Comparison of ENCODE assay signal across 18 cellular contexts in genomic region chr1:117565745-117566455, GRCh38. TPM values are rescaled to one million over a fixed set of nuclear protein-coding genes. Genes with fewer than 3 reads are reported as not detected.
A peak's percentile ranks its signal among the peaks of the same experiment; 100 is the strongest.
DNase-seq lines count a peak whose midpoint lies in the region; ATAC-seq and TF ChIP-seq lines count a peak whose summit lies in the region.
"Had no signal": no experiment of that assay in that cellular context is flagged by ENCODE, and none has a peak within 500 bp of the region (broad histone marks: within the 10 kb centered on the region; RNA-seq: fewer than 3 reads in every experiment).

No MANE protein-coding gene starts in this region.

- H3K27ac Mint-ChIP-seq in glutamatergic neuron (ENCODE audit: unreplicated experiment) = no peak overlapping the region
- H3K27ac Mint-ChIP-seq: activated naive CD4-positive, alpha-beta T cell treated with anti-CD3 and anti-CD28 coated beads, Interleukin-2, amount 10 ng/mL, durations not matched to agents 7 days and 5 days had no signal

- no peaks in the 10 kb centered on the region for H3K9me3 ChIP-seq in GM23248 (ENCODE audit: low read depth)
- H3K9me3 ChIP-seq: ascending aorta, mucosa of descending colon, sigmoid colon, SJSA1 had no signal

- 59 to 60% methylated on average over 8 of the region's 8 CpGs for WGBS in GM23248 (ENCODE audit: low coverage in 1 of 2, low lambda C conversion rate in 2 of 2, missing lambda C conversion rate in 2 of 2), 2 experiments

- no peak overlapping the region for H3K4me3 Mint-ChIP-seq in glutamatergic neuron (ENCODE audit: unreplicated experiment)
- H3K4me3 Mint-ChIP-seq: activated naive CD4-positive, alpha-beta T cell treated with anti-CD3 and anti-CD28 coated beads, Interleukin-2, amount 10 ng/mL, durations not matched to agents 7 days and 5 days had no signal

- no peak overlapping the region for H3K27ac ChIP-seq in GM23248
- H3K27ac ChIP-seq: ascending aorta, C4-2B, hepatocyte, sigmoid colon, SJSA1 had no signal

- H3K9ac ChIP-seq in GM23248 = no peak overlapping the region

- H3K9me2 ChIP-seq in GM23248 (ENCODE audit: insufficient read depth) = no peaks in the 10 kb centered on the region

- H3K27me3 Mint-ChIP-seq in glutamatergic neuron (ENCODE audit: unreplicated experiment) = peaks cover 3% of the 10 kb centered on the region

- DNase-seq in NCI-H1417 (lab: John Stamatoyannopoulos, UW) (peak; percentile 59 to 91 (median 75)), NCI-H1417 treated with DMSO at 0.1 percent for 48 hours (lab: John Stamatoyannopoulos, UW) (no peak), COLO668 (lab: John Stamatoyannopoulos, UW; ENCODE audit: unreplicated experiment) (peak; percentile 87), NCI-H2171 (lab: John Stamatoyannopoulos, UW) (peak; percentile 63), glutamatergic neuron (peak; percentile 27), SKM-1 treated with dmso at 0.1 percent for 144 hours (lab: John Stamatoyannopoulos, UW; ENCODE audit: unreplicated experiment) (no peak), GM23248 (no peak)
- DNase-seq: activated naive CD4-positive, alpha-beta T cell treated with anti-CD3 and anti-CD28 coated beads, Interleukin-2, amount 10 ng/mL, durations not matched to agents 7 days and 5 days; mucosa of descending colon; nucleus accumbens; sigmoid colon; stimulated activated CD4-positive, alpha-beta T cell treated with anti-CD3 and anti-CD28 coated beads, Interleukin-1b, Interleukin-23, amount 100 ng/mL, for 48 hours; T-helper 9 cell had no signal

- ATAC-seq in GM21447 (IDR thresholded peaks at IDR 0.05; ENCODE audit: unreplicated experiment) = no peak
- ATAC-seq: mucosa of descending colon had no signal

- H3K4me1 ChIP-seq in GM23248 (ENCODE audit: insufficient read depth) = no peaks in the 10 kb centered on the region
- H3K4me1 ChIP-seq: ascending aorta, sigmoid colon, SJSA1 had no signal

- peaks cover 9% of the 10 kb centered on the region; the same call in 1 of the 2 replicates for H3K27me3 ChIP-seq in GM23248 (replicated peaks; ENCODE audit: insufficient read depth)
- H3K27me3 ChIP-seq: ascending aorta, hepatocyte, sigmoid colon, SJSA1 had no signal

- in situ Hi-C loops in GM23248 (cut with MboI) = no loop called here

- peaks cover 6% of the 10 kb centered on the region for H3K9me3 Mint-ChIP-seq in glutamatergic neuron (ENCODE audit: unreplicated experiment)

- H3K4me3 ChIP-seq in GM23248 = no peak overlapping the region
- H3K4me3 ChIP-seq: ascending aorta, hepatocyte, mucosa of descending colon, sigmoid colon, SJSA1 had no signal

- no peaks in the 10 kb centered on the region for H3K36me3 Mint-ChIP-seq in glutamatergic neuron (ENCODE audit: unreplicated experiment)
- H3K36me3 Mint-ChIP-seq: activated naive CD4-positive, alpha-beta T cell treated with anti-CD3 and anti-CD28 coated beads, Interleukin-2, amount 10 ng/mL, durations not matched to agents 7 days and 5 days had no signal

- H4K20me1 ChIP-seq in GM23248 (ENCODE audit: insufficient read depth) = no peaks in the 10 kb centered on the region

- no peak overlapping the region for H3K4me2 ChIP-seq in GM23248 (ENCODE audit: unreplicated experiment)
- H3K4me2 ChIP-seq: hepatocyte had no signal

- no peaks in the 10 kb centered on the region for H3K36me3 ChIP-seq in GM23248 (ENCODE audit: low read depth)
- H3K36me3 ChIP-seq: ascending aorta, sigmoid colon, SJSA1 had no signal

- H2AFZ ChIP-seq in GM23248 = no peak overlapping the region
- H2AFZ ChIP-seq: hepatocyte had no signal

- peaks cover 14% of the 10 kb centered on the region for H3K4me1 Mint-ChIP-seq in glutamatergic neuron (ENCODE audit: low read depth, unreplicated experiment)

- no peak for TF ChIP-seq CTCF in glutamatergic neuron (IDR thresholded peaks at IDR 0.05; ENCODE audit: partially characterized antibody, unreplicated experiment)

- no peaks in the 10 kb centered on the region for H3F3A ChIP-seq in GM23248 (ENCODE audit: insufficient read depth)

- H3K79me2 ChIP-seq in GM23248 (ENCODE audit: insufficient read depth) = no peaks in the 10 kb centered on the region
- H3K79me2 ChIP-seq: hepatocyte had no signal

RNA-seq across cellular contexts. Expression of gene TENT5C, which starts 39.9 kb away (rescaled TPM):
- total RNA-seq in glutamatergic neuron (ENCODE audit: unreplicated experiment) = 0.27 TPM
- total RNA-seq in GM23248 (2014; rRNA removed; shearing (Covaris generic)) = 0.25 TPM in 1 of 2 replicates, not detected in the other
- 0.19 and 0.20 TPM in 2 replicates for polyA plus RNA-seq in GM23248 (2016; fragmentation: Nextera tagmentation; extraction: Ambion mirVana)

Comparison
In these comparisons a context has a peak if more than half of its experiments do, and no peak if none do; other contexts are left out.
1. DNase-seq: peak in NCI-H1417 (3 of 3), COLO668 (single experiment), NCI-H2171 (single experiment) and glutamatergic neuron (single experiment); none in NCI-H1417 treated with DMSO at 0.1 percent for 48 hours (single experiment), SKM-1 treated with dmso at 0.1 percent for 144 hours (single experiment) and GM23248 (single experiment).